In the genomic region with DNA sequence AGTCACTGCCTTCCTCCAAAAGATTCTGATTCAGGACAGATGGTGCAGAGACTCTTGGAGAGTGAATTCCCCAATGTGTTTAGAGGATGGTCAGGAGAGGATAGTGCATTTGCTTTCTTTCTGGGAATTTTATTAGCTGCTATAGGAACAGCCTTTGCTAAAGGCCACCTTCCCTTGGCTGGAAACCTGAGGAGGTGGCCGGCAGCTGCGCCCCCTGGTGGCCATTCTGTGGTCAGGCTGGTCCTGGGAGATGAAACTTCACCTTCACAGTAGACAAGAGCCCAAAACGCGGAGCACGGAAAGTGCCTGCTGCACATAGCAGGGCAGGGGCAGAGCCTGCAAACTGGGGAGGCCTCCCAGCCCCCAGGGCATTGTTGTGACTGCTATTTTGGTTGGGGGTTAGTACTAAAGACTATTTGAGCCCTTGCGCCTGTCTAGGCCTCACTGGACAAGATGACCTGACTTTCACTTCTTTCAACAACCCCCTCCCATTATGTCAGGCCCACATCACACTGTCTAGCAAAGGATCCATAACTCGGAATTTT, we compare ENCODE assay signal across 8 cellular contexts. TPM values are rescaled to one million over a fixed set of nuclear protein-coding genes. Genes with fewer than 3 reads are reported as not detected.
DNase-seq lines count a peak whose midpoint lies in the region; ATAC-seq and TF ChIP-seq lines count a peak whose summit lies in the region.

No MANE protein-coding gene starts in this region.

- no peak overlapping the region for H4K8ac ChIP-seq in trophoblast cell (ENCODE audit: low read depth, low read length)

- no peak overlapping the region for H2AFZ ChIP-seq in trophoblast cell (ENCODE audit: insufficient read depth, low read length, poor library complexity)

- H3K36me3 Mint-ChIP-seq in glutamatergic neuron (ENCODE audit: unreplicated experiment) = peaks cover 4% of the 10 kb centered on the region

- H3K4ac ChIP-seq in trophoblast cell (ENCODE audit: low read depth, low read length) = no peak overlapping the region

- H3K27ac ChIP-seq in trophoblast cell (ENCODE audit: low read depth, low read length) (no peak overlapping the region), upper lobe of right lung (no peak overlapping the region)

- H3K23ac ChIP-seq in trophoblast cell (ENCODE audit: low read length) = no peak overlapping the region

- H3K4me2 ChIP-seq in trophoblast cell (ENCODE audit: low read length) = no peak overlapping the region

- no peak overlapping the region for H2BK120ac ChIP-seq in trophoblast cell (ENCODE audit: insufficient read depth, low read length, poor library complexity)

- peak; percentile 86 for DNase-seq in GM03348 (ENCODE audit: low spot score)
- DNase-seq in SHP77 treated with DMSO at 0.1 percent for 48 hours (lab: John Stamatoyannopoulos, UW) = peak; percentile 17
- DNase-seq in activated gamma-delta T cell treated with anti-CD3 and anti-CD28 coated beads, Interleukin-2, amount 50 U/mL, for 16 hours (ENCODE audit: low read depth) = peak; percentile 64
- peak; percentile 85 for DNase-seq in glutamatergic neuron
- DNase-seq in trophoblast cell = peak; percentile 58 to 76
- DNase-seq in upper lobe of right lung = peak; percentile 88

- no peak overlapping the region for H4K91ac ChIP-seq in trophoblast cell (ENCODE audit: low read depth, low read length)

- H3K36me3 ChIP-seq in trophoblast cell (ENCODE audit: control insufficient read depth in 1 of 2, insufficient read depth in 2 of 2, low read length in 2 of 2) (peaks cover 0 to 2% of the 10 kb centered on the region in 2 experiments), upper lobe of right lung (peaks cover 9% of the 10 kb centered on the region)

- H3K14ac ChIP-seq in trophoblast cell (ENCODE audit: low read length) = no peak overlapping the region

- H3K4me3 Mint-ChIP-seq in glutamatergic neuron (ENCODE audit: unreplicated experiment) = no peak overlapping the region

- peak; percentile 99 for TF ChIP-seq CTCF in glutamatergic neuron (IDR thresholded peaks at IDR 0.05; ENCODE audit: partially characterized antibody, unreplicated experiment)
- TF ChIP-seq CTCF in upper lobe of right lung (IDR thresholded peaks at IDR 0.05) = peak; percentile 99

- WGBS in trophoblast cell (ENCODE audit: extremely low coverage, insufficient coverage, insufficient read length) = no CpG with 5 or more reads among the region's 7 CpGs

- no peak overlapping the region for H3K4me3 ChIP-seq in trophoblast cell (ENCODE audit: low read depth, low read length)
- H3K4me3 ChIP-seq in upper lobe of right lung = no peak overlapping the region

- no peak overlapping the region for H3K18ac ChIP-seq in trophoblast cell (ENCODE audit: low read length)

- ATAC-seq in HG03354 (IDR thresholded peaks at IDR 0.05; ENCODE audit: poor library complexity, severe bottlenecking, unreplicated experiment) (peak; percentile 78), upper lobe of right lung (peak; percentile 68), HG02970 (IDR thresholded peaks at IDR 0.05; ENCODE audit: low FRiP score, unreplicated experiment) (no peak)

- H3K4me1 ChIP-seq in trophoblast cell (ENCODE audit: control insufficient read depth in 1 of 2, insufficient read depth in 2 of 2, low read length in 2 of 2) (peaks cover 4 to 5% of the 10 kb centered on the region in 2 experiments), upper lobe of right lung (peaks cover 40% of the 10 kb centered on the region)

- peaks cover 18% of the 10 kb centered on the region for H3K4me1 Mint-ChIP-seq in glutamatergic neuron (ENCODE audit: low read depth, unreplicated experiment)

- no peaks in the 10 kb centered on the region for H3K9me3 Mint-ChIP-seq in glutamatergic neuron (ENCODE audit: unreplicated experiment)

- intact Hi-C loops in upper lobe of right lung (cut with DNase I) = loop anchor here (5.0 kb wide), 1 partner anchor 45 kb away; a partner anchor contains a TSS

- H2BK5ac ChIP-seq in trophoblast cell (ENCODE audit: low read depth, low read length, poor library complexity) = no peak overlapping the region

- H2AK5ac ChIP-seq in trophoblast cell (ENCODE audit: low read length) = no peak overlapping the region

- no peaks in the 10 kb centered on the region for H3K79me1 ChIP-seq in trophoblast cell (ENCODE audit: low read length)

- H3K9ac ChIP-seq in trophoblast cell (ENCODE audit: low read length) = no peak overlapping the region

- no peak overlapping the region for H3K27ac Mint-ChIP-seq in glutamatergic neuron (ENCODE audit: unreplicated experiment)

- H3K9me3 ChIP-seq in trophoblast cell (ENCODE audit: insufficient read depth, low read depth, low read length) = no peaks in the 10 kb centered on the region
- H3K9me3 ChIP-seq in upper lobe of right lung = no peaks in the 10 kb centered on the region

- no peaks in the 10 kb centered on the region for H3K79me2 ChIP-seq in trophoblast cell (ENCODE audit: control insufficient read depth, insufficient read depth, low read length, poor library complexity)

- H2BK12ac ChIP-seq in trophoblast cell (ENCODE audit: low read length) = no peak overlapping the region

- H3K27me3 Mint-ChIP-seq in glutamatergic neuron (ENCODE audit: unreplicated experiment) = peaks cover 7% of the 10 kb centered on the region

- no peak overlapping the region for H4K12ac ChIP-seq in trophoblast cell (ENCODE audit: low read depth, low read length)

- H3K27me3 ChIP-seq in trophoblast cell (ENCODE audit: insufficient read depth, low read length) (no peaks in the 10 kb centered on the region), upper lobe of right lung (no peaks in the 10 kb centered on the region)

RNA-seq across cellular contexts. Expression of a gene that starts 34.3 kb away (rescaled TPM):
- 36.9 TPM for total RNA-seq in glutamatergic neuron (ENCODE audit: unreplicated experiment)
- 16.7 and 18.1 TPM in 2 replicates for polyA plus RNA-seq in trophoblast cell (2013)
- total RNA-seq in upper lobe of right lung = 48.6 TPM

RNA-seq across cellular contexts. Expression of a gene that starts 43.2 kb away (rescaled TPM):
- total RNA-seq in glutamatergic neuron (ENCODE audit: unreplicated experiment) (38.9 TPM), upper lobe of right lung (22.0 TPM)
- 38.8 and 38.9 TPM in 2 replicates for polyA plus RNA-seq in trophoblast cell (2013)

RNA-seq across cellular contexts. Expression of a gene that starts 45.0 kb away (rescaled TPM):
- total RNA-seq in glutamatergic neuron (ENCODE audit: unreplicated experiment) (not detected), upper lobe of right lung (184 TPM)
- 8.1 and 8.8 TPM in 2 replicates for polyA plus RNA-seq in trophoblast cell (2013)

RNA-seq across cellular contexts. Expression of a gene that starts 53.0 kb away (rescaled TPM):
- total RNA-seq in glutamatergic neuron (ENCODE audit: unreplicated experiment) (196 TPM), upper lobe of right lung (92.1 TPM)
- polyA plus RNA-seq in trophoblast cell (2013) = 35.3 and 36.7 TPM in 2 replicates

Comparison
In these comparisons a context has a peak if more than half of its experiments do, and no peak if none do; other contexts are left out.
1. DNase-seq: peak in every context shown above with its lines; median percentile 88 in upper lobe of right lung; 86 in GM03348; 85 in glutamatergic neuron; 67 in trophoblast cell; 64 in activated gamma-delta T cell treated with anti-CD3 and anti-CD28 coated beads, Interleukin-2, amount 50 U/mL, for 16 hours; 17 in SHP77 treated with DMSO at 0.1 percent for 48 hours.
2. RNA of a gene that starts 45.0 kb away (total RNA-seq): 184 TPM in upper lobe of right lung (single experiment); not detected in glutamatergic neuron (single experiment); every median in the first group is over 100 times any median in the second.